ENCODE assay signal across 15 cellular contexts in the genomic region with DNA sequence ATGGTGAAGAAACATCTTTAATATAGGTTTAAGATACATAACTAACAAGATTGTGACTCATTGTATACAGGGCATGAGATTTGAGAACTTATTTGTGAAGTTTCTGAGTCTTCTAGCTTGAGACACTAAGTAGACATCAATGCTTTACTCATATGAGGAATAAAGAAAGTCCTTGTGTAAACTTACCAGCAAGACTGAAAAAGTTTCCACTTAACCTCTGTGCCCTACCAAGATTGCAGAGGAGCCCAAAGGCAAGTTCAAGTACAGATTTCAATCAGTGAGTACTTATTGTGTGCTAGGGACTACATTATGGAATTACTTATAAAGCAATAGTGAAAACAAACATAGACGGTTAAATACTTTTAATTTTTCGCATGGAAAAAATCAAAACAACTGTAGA.
A peak's percentile ranks its signal among the peaks of the same experiment; 100 is the strongest.
DNase-seq lines count a peak whose midpoint lies in the region; ATAC-seq and TF ChIP-seq lines count a peak whose summit lies in the region.
"Had no signal": no experiment of that assay in that cellular context is flagged by ENCODE, and none has a peak within 500 bp of the region (broad histone marks: within the 10 kb centered on the region; RNA-seq: fewer than 3 reads in every experiment).

No MANE protein-coding gene starts in this region.

- no peaks in the 10 kb centered on the region for H3K36me3 Mint-ChIP-seq in activated CD4-positive, alpha-beta memory T cell treated with anti-CD3 and anti-CD28 coated beads for 36 hours

- peak; percentile 60 for DNase-seq in GM12865 (ENCODE audit: low read depth)
- no peak for DNase-seq in NCI-H345 (lab: John Stamatoyannopoulos, UW)
- no peak for DNase-seq in NCI-H446 (lab: John Stamatoyannopoulos, UW)
- DNase-seq in activated CD4-positive, alpha-beta memory T cell treated with anti-CD3 and anti-CD28 coated beads for 36 hours, result no peak
- DNase-seq: activated T-cell treated with anti-CD3 and anti-CD28 coated beads, Interleukin-2, amount 50 U/mL, for 48 hours; COR-L47; effector CD8-positive, alpha-beta T cell; heart right ventricle; NCI-H2171; NCI-H82; nephron progenitor cell had no signal

- H3K27ac Mint-ChIP-seq in activated CD4-positive, alpha-beta memory T cell treated with anti-CD3 and anti-CD28 coated beads for 36 hours, result no peak overlapping the region
- H3K27ac Mint-ChIP-seq: nephron progenitor cell had no signal

- no peaks in the 10 kb centered on the region for H3K9me3 Mint-ChIP-seq in activated CD4-positive, alpha-beta memory T cell treated with anti-CD3 and anti-CD28 coated beads for 36 hours
- H3K9me3 Mint-ChIP-seq: nephron progenitor cell had no signal

- H3K4me3 Mint-ChIP-seq in activated CD4-positive, alpha-beta memory T cell treated with anti-CD3 and anti-CD28 coated beads for 36 hours, result no peak overlapping the region
- H3K4me3 Mint-ChIP-seq: nephron progenitor cell had no signal

- no peaks in the 10 kb centered on the region for H3K27me3 Mint-ChIP-seq in activated CD4-positive, alpha-beta memory T cell treated with anti-CD3 and anti-CD28 coated beads for 36 hours

- POLR2A ChIA-PET in activated CD4-positive, alpha-beta memory T cell treated with anti-CD3 and anti-CD28 coated beads for 36 hours (lab: Charles Lee), result no interaction called here

- CTCF ChIA-PET in activated CD4-positive, alpha-beta memory T cell treated with anti-CD3 and anti-CD28 coated beads for 36 hours (lab: Charles Lee), result no interaction called here

- no peak for TF ChIP-seq CTCF in GM12865 (IDR thresholded peaks at IDR 0.05; ENCODE audit: insufficient read depth, low read depth, low read length, missing control alignments)

- intact Hi-C loops in activated CD4-positive, alpha-beta memory T cell treated with anti-CD3 and anti-CD28 coated beads for 36 hours (cut with micrococcal nuclease), result loop anchor here (1.0 to 2.0 kb wide), 2 partner anchors 110 to 145 kb away; no protein-coding TSS in a partner anchor

- peaks cover 2% of the 10 kb centered on the region for H3K4me1 Mint-ChIP-seq in activated CD4-positive, alpha-beta memory T cell treated with anti-CD3 and anti-CD28 coated beads for 36 hours (ENCODE audit: low read depth)
- H3K4me1 Mint-ChIP-seq: nephron progenitor cell had no signal

- ATAC-seq in GM18907 (IDR thresholded peaks at IDR 0.05; ENCODE audit: unreplicated experiment) (peak; percentile 34), HG02623 (IDR thresholded peaks at IDR 0.05; ENCODE audit: unreplicated experiment) (peak; percentile 31), HG03558 (IDR thresholded peaks at IDR 0.05; ENCODE audit: extremely low read depth, unreplicated experiment) (peak; percentile 31), GM19035 (IDR thresholded peaks at IDR 0.05; ENCODE audit: unreplicated experiment) (no peak)
- ATAC-seq: heart right ventricle had no signal

- H3K4me3 ChIP-seq in GM12865 (ENCODE audit: low read depth, low read length), result no peak overlapping the region
- H3K4me3 ChIP-seq: heart right ventricle had no signal
